In the genomic region with DNA sequence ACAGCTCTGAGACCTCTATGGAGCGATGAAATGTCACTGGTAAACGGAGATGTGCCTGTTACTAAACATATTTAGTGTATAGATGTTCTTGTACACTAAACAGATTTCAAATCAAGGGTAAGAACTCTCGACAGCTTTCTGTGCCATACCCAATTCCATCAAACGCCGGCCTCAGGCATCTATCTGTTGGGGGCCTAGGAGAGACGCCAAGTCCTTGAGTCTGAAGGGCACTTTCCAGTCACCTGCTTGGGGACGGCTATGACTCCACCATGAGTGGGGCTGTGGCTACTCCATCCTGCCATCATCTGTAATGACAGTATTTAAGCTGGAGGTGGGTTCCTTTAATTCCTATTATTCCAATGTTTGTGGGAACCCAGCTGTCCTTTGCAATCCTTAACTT, we compare ENCODE assay signal across 28 cellular contexts.
"Had no signal": no experiment of that assay in that cellular context is flagged by ENCODE, and none has a peak within 500 bp of the region (broad histone marks: within the 10 kb centered on the region; RNA-seq: fewer than 3 reads in every experiment).

No MANE protein-coding gene starts in this region.

- H3K4me1 Mint-ChIP-seq: memory B cell; mesothelial cell of epicardium; naive B cell; neural crest cell; stimulated activated naive B cell treated with anti-CD40 and anti-IgM and Interleukin-4, amounts not matched to agents 10 μg/mL and 1 μg/mL and 100 μg/mL, for 72 hours had no signal

- ATAC-seq: esophagus mucosa; foreskin keratinocyte; gastroesophageal sphincter; heart left ventricle; left lobe of liver; mucosa of descending colon; natural killer cell treated with Interleukin-12 subunit alpha and Interleukin-12 subunit beta and Interleukin-15 and Interleukin-18, amount 100 ng/mL, for 72 hours; stimulated activated naive B cell treated with anti-CD40 and anti-IgM and Interleukin-4, amounts not matched to agents 10 μg/mL and 1 μg/mL and 100 μg/mL, for 72 hours had no signal

- H3K9ac ChIP-seq: parathyroid adenoma had no signal

- H3K36me3 Mint-ChIP-seq: memory B cell; mesothelial cell of epicardium; naive B cell; natural killer cell treated with Interleukin-12 subunit alpha and Interleukin-12 subunit beta and Interleukin-15 and Interleukin-18, amount 100 ng/mL, for 72 hours; stimulated activated naive B cell treated with anti-CD40 and anti-IgM and Interleukin-4, amounts not matched to agents 10 μg/mL and 1 μg/mL and 100 μg/mL, for 72 hours had no signal

- H3K27ac ChIP-seq: dorsolateral prefrontal cortex, epithelial cell of prostate, foreskin keratinocyte, gastroesophageal sphincter, heart left ventricle, hepatocyte, neutrophil, parathyroid adenoma, right atrium auricular region, skin epidermis, transverse colon, upper lobe of right lung, vagina had no signal

- H3K4me3 ChIP-seq: dorsolateral prefrontal cortex, gastroesophageal sphincter, heart left ventricle, hepatocyte, lung, mucosa of descending colon, right atrium auricular region, skin epidermis, transverse colon, upper lobe of right lung, vagina had no signal

- DNase-seq: dorsolateral prefrontal cortex; effector CD4-positive, alpha-beta T cell; foreskin keratinocyte; heart left ventricle; mucosa of descending colon; naive B cell; stimulated activated CD4-positive, alpha-beta T cell treated with anti-CD3 and anti-CD28 coated beads, Interleukin-15, amount 100 ng/mL, for 24 hours; stimulated activated CD4-positive, alpha-beta T cell treated with anti-CD3 and anti-CD28 coated beads, Interleukin-2, amount 100 ng/mL, for 48 hours; stimulated activated naive B cell treated with anti-CD40 and anti-IgM and Interleukin-4, amounts not matched to agents 10 μg/mL and 1 μg/mL and 100 μg/mL, for 72 hours; transverse colon; upper lobe of right lung had no signal

- H3K4me1 ChIP-seq: foreskin keratinocyte, gastroesophageal sphincter, heart left ventricle, parathyroid adenoma, right atrium auricular region, transverse colon, upper lobe of right lung, vagina had no signal

- H3K27me3 ChIP-seq: foreskin keratinocyte, hepatocyte, neutrophil, right atrium auricular region, transverse colon, upper lobe of right lung, vagina had no signal

- H3K36me3 ChIP-seq: gastroesophageal sphincter, heart left ventricle, neutrophil, right atrium auricular region, transverse colon, upper lobe of right lung, vagina had no signal

- H3K27ac Mint-ChIP-seq: memory B cell; mesothelial cell of epicardium; naive B cell; natural killer cell treated with Interleukin-12 subunit alpha and Interleukin-12 subunit beta and Interleukin-15 and Interleukin-18, amount 100 ng/mL, for 72 hours; progenitor cell of endocrine pancreas; stimulated activated naive B cell treated with anti-CD40 and anti-IgM and Interleukin-4, amounts not matched to agents 10 μg/mL and 1 μg/mL and 100 μg/mL, for 72 hours; stimulated activated naive CD8-positive, alpha-beta T cell treated with anti-CD3 and anti-CD28 coated beads, Interleukin-15, Interleukin-2, amounts not matched to agents 100 ng/mL and 50 ng/mL, for 24 hours had no signal

- H3K4me3 Mint-ChIP-seq: memory B cell; mesothelial cell of epicardium; naive B cell; natural killer cell treated with Interleukin-12 subunit alpha and Interleukin-12 subunit beta and Interleukin-15 and Interleukin-18, amount 100 ng/mL, for 72 hours; neural crest cell; stimulated activated naive B cell treated with anti-CD40 and anti-IgM and Interleukin-4, amounts not matched to agents 10 μg/mL and 1 μg/mL and 100 μg/mL, for 72 hours; stimulated activated naive CD8-positive, alpha-beta T cell treated with anti-CD3 and anti-CD28 coated beads, Interleukin-15, Interleukin-2, amounts not matched to agents 100 ng/mL and 50 ng/mL, for 24 hours had no signal

- H3K9me3 ChIP-seq: gastroesophageal sphincter, mucosa of descending colon, neutrophil, right atrium auricular region, transverse colon, upper lobe of right lung, vagina had no signal

- H3K9me3 Mint-ChIP-seq: memory B cell; mesothelial cell of epicardium; natural killer cell treated with Interleukin-12 subunit alpha and Interleukin-12 subunit beta and Interleukin-15 and Interleukin-18, amount 100 ng/mL, for 72 hours; stimulated activated naive CD8-positive, alpha-beta T cell treated with anti-CD3 and anti-CD28 coated beads, Interleukin-15, Interleukin-2, amounts not matched to agents 100 ng/mL and 50 ng/mL, for 24 hours had no signal

- H3K27me3 Mint-ChIP-seq: progenitor cell of endocrine pancreas; stimulated activated naive CD8-positive, alpha-beta T cell treated with anti-CD3 and anti-CD28 coated beads, Interleukin-15, Interleukin-2, amounts not matched to agents 100 ng/mL and 50 ng/mL, for 24 hours had no signal
